In the genomic region with DNA sequence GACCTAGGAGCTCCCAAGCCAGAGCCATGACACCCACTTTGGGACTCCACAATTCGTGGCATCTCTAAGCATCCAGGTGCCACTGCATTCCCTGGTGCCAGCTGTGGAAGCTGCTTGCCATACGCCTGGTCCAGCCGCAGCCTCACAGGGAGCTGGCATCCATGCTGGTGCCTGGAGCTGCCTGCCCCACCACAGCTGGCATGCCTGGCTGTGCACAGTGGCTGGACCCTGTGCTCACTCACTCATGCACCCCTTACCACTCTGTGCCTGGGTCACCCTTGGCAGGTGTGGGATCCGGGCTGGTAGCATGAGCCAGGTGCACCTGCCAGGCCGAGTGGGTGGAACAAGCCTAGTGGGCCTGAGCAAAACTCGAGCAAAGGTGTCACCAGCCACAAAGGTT, we compare ENCODE assay signal across 11 cellular contexts.
"Had no signal": no experiment of that assay in that cellular context is flagged by ENCODE, and none has a peak within 500 bp of the region (broad histone marks: within the 10 kb centered on the region; RNA-seq: fewer than 3 reads in every experiment).

No MANE protein-coding gene starts in this region.

- H3K9ac ChIP-seq: GM23248 had no signal

- H2AFZ ChIP-seq: GM23248, GM23338 had no signal

- FAIRE-seq: H1, H54 had no signal

- ATAC-seq: GM23338, HCT116 had no signal

- H3K4me3 ChIP-seq: GM23248, GM23338, HAP-1 had no signal

- H3K4me2 ChIP-seq: GM23338 had no signal

- H3K27ac ChIP-seq: GM23248 had no signal

- H3K36me3 ChIP-seq: HAP-1 had no signal

- DNase-seq: GM23248, GOT3, H7, H9, HCEC 1CT, HFFc6 had no signal
